Comparison of ENCODE assay signal across 9 cellular contexts in the genomic region with DNA sequence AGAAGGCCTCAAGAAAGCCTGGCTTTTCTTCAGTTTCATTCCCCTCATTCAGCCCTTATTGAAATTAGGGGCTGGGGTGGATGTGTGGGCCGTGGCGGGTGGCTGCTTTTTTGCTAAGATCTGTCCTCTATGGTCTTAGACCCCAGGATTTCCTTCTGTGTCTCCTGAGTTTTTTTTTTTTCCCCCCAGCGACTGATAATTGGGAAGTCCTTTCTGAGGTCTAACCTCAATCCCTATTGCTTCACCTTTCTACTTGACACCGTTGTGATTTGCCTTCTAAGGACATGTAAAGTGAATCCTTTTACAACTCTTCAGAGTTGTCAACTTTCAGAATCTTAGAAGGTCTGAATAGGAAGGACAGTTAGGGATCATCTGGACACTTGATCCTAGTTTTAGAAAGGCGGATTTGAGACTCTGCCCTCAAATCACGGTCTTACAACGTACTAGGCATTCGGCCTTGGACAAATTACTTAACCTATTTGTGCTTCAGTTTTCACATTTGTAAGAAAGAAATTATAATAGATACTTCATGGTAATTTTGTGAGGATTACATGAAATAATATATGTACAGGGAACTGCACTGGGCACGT. TPM values are rescaled to one million over a fixed set of nuclear protein-coding genes. Genes with fewer than 3 reads are reported as not detected.
DNase-seq lines count a peak whose midpoint lies in the region; ATAC-seq and TF ChIP-seq lines count a peak whose summit lies in the region.
"Had no signal": no experiment of that assay in that cellular context is flagged by ENCODE, and none has a peak within 500 bp of the region (broad histone marks: within the 10 kb centered on the region; RNA-seq: fewer than 3 reads in every experiment).

No MANE protein-coding gene starts in this region.

- H3K4me1 ChIP-seq in H9 (ENCODE audit: insufficient read depth, low read length) (peaks cover 5% of the 10 kb centered on the region; the same call in 1 of the 2 replicates), stomach smooth muscle (ENCODE audit: control insufficient read depth, insufficient read depth, low read length) (peaks cover 19% of the 10 kb centered on the region)

- H3K9ac ChIP-seq in H9 (ENCODE audit: extremely low read depth, insufficient read length, low read length) (peak overlapping the region; percentile 5), SU-DHL-6 (ENCODE audit: low read length) (peak overlapping the region; percentile 84), stomach smooth muscle (ENCODE audit: low read length in 2 of 2) (peak overlapping the region; percentile 77 to 84)

- H3T11ph ChIP-seq in H9 (ENCODE audit: low read length) = no peak overlapping the region

- no peak overlapping the region for H2BK12ac ChIP-seq in H9 (ENCODE audit: insufficient read length, low read depth, low read length)

- no peak overlapping the region for H2AFZ ChIP-seq in H9 (ENCODE audit: low read length)
- peak overlapping the region; percentile 46 for H2AFZ ChIP-seq in SU-DHL-6 (ENCODE audit: low read depth, low read length, severe bottlenecking)

- no peak overlapping the region for H4K5ac ChIP-seq in H9 (ENCODE audit: insufficient read length, low read depth, low read length)

- no CpG with 5 or more reads among the region's 9 CpGs for WGBS in H9 (ENCODE audit: extremely low coverage, insufficient read length, low lambda C conversion rate)

- H3K9me3 Mint-ChIP-seq in H9 = no peaks in the 10 kb centered on the region
- H3K9me3 Mint-ChIP-seq: activated CD8-positive, alpha-beta T cell treated with anti-CD3 and anti-CD28 coated beads for 36 hours had no signal

- H3K14ac ChIP-seq in H9 (ENCODE audit: insufficient read depth, low read length) = no peak overlapping the region

- H2AK5ac ChIP-seq in H9 (ENCODE audit: insufficient read length, low read length) = no peak overlapping the region

- H3K4me2 ChIP-seq in H9 (ENCODE audit: insufficient read depth, insufficient read length, low read length) (peak overlapping the region; percentile 98), SU-DHL-6 (ENCODE audit: low read depth, low read length, poor library complexity, severe bottlenecking) (peak overlapping the region; percentile 64)

- no peak overlapping the region for H2BK120ac ChIP-seq in H9 (ENCODE audit: low read depth, low read length, poor library complexity, severe bottlenecking)

- TF ChIP-seq CTCF in H9 (conservative IDR thresholded peaks at IDR 0.05) (no peak), SU-DHL-6 (IDR thresholded peaks at IDR 0.05; ENCODE audit: insufficient read depth, low read length, poor library complexity, severe bottlenecking) (no peak)

- H4K8ac ChIP-seq in H9 (replicated peaks; ENCODE audit: insufficient read length, low read depth, low read length) = no peak overlapping the region

- no peaks in the 10 kb centered on the region; a peak in 1 of 7 replicates for H3K36me3 Mint-ChIP-seq in H9 (ENCODE audit: insufficient read depth in 1 of 3, low read depth in 3 of 3)

- no peak overlapping the region for H3K27ac ChIP-seq in H9 (ENCODE audit: insufficient read length, low read depth, low read length)
- peak overlapping the region; percentile 56 for H3K27ac ChIP-seq in SU-DHL-6 (ENCODE audit: low read depth, low read length)
- H3K27ac ChIP-seq in stomach smooth muscle (ENCODE audit: low read length) = peak overlapping the region; percentile 91

- H3K18ac ChIP-seq in H9 (ENCODE audit: insufficient read length, low read depth, low read length) = no peak overlapping the region

- H4K20me1 ChIP-seq in H9 (ENCODE audit: control insufficient read depth, insufficient read depth, insufficient read length) (peaks cover 3% of the 10 kb centered on the region), SU-DHL-6 (ENCODE audit: low read depth, low read length) (no peaks in the 10 kb centered on the region)

- no peak overlapping the region for H3K4ac ChIP-seq in H9 (ENCODE audit: low read depth, low read length)

- H3K4me3 ChIP-seq in SU-DHL-6 (ENCODE audit: insufficient read depth, low read length, poor library complexity, severe bottlenecking) = peak overlapping the region; percentile 45
- H3K4me3 ChIP-seq in iPS-11a (ENCODE audit: low read depth, low read length) = peak overlapping the region; percentile 52
- H3K4me3 ChIP-seq in stomach smooth muscle (ENCODE audit: low read length in 2 of 2) = peak overlapping the region; percentile 91 to 95

- peaks cover 6% of the 10 kb centered on the region in 2 experiments for H3K4me1 Mint-ChIP-seq in H9

- no peak overlapping the region for H3K23ac ChIP-seq in H9 (ENCODE audit: insufficient read length, low read depth, low read length)

- H3K36me3 ChIP-seq in SU-DHL-6 (ENCODE audit: low read length) (no peaks in the 10 kb centered on the region), stomach smooth muscle (ENCODE audit: control insufficient read depth in 2 of 2, insufficient read depth in 2 of 2, low read length in 2 of 2) (no peaks in the 10 kb centered on the region)

- H2BK20ac ChIP-seq in H9 (ENCODE audit: low read depth, low read length, poor library complexity, severe bottlenecking) = no peak overlapping the region

- no peak overlapping the region for H3K27ac Mint-ChIP-seq in H9
- H3K27ac Mint-ChIP-seq: activated CD8-positive, alpha-beta T cell treated with anti-CD3 and anti-CD28 coated beads for 36 hours had no signal

- H3K79me2 ChIP-seq in H9 (ENCODE audit: insufficient read depth, low read length) = no peaks in the 10 kb centered on the region
- no peaks in the 10 kb centered on the region for H3K79me2 ChIP-seq in SU-DHL-6 (ENCODE audit: insufficient read depth, low read length)

- peaks cover 12% of the 10 kb centered on the region for H3K27me3 Mint-ChIP-seq in H9 (ENCODE audit: low read depth)
- H3K27me3 Mint-ChIP-seq: activated CD8-positive, alpha-beta T cell treated with anti-CD3 and anti-CD28 coated beads for 36 hours had no signal

- H3K79me1 ChIP-seq in H9 (ENCODE audit: insufficient read depth, low read depth, low read length, poor library complexity, severe bottlenecking) = no peaks in the 10 kb centered on the region

- H3K9me3 ChIP-seq in H9 (ENCODE audit: control insufficient read depth, low read depth, low read length) (no peaks in the 10 kb centered on the region), SU-DHL-6 (ENCODE audit: insufficient read depth, low read length) (no peaks in the 10 kb centered on the region), stomach smooth muscle (ENCODE audit: control insufficient read depth in 2 of 2, low read length in 2 of 2) (no peaks in the 10 kb centered on the region)

- H3K27me3 ChIP-seq in H9 (ENCODE audit: insufficient read depth, low read length) (no peaks in the 10 kb centered on the region), SU-DHL-6 (ENCODE audit: low read length) (no peaks in the 10 kb centered on the region), stomach smooth muscle (ENCODE audit: control insufficient read depth in 1 of 2, insufficient read depth in 2 of 2, low read length in 2 of 2) (no peaks in the 10 kb centered on the region)

- no peak overlapping the region for H4K91ac ChIP-seq in H9 (ENCODE audit: insufficient read length, low read depth, low read length)

- no peak for ATAC-seq in HG02973 (IDR thresholded peaks at IDR 0.05; ENCODE audit: unreplicated experiment)

- H2BK5ac ChIP-seq in H9 (ENCODE audit: insufficient read length, low read length) = no peak overlapping the region

- DNase-seq in H9 (no peak), NCI-H748 (lab: John Stamatoyannopoulos, UW; ENCODE audit: unreplicated experiment) (no peak), NCI-H146 (lab: John Stamatoyannopoulos, UW) (no peak)

- no peak overlapping the region for H2BK15ac ChIP-seq in H9 (ENCODE audit: low read depth, low read length)

- no peak overlapping the region for H3K56ac ChIP-seq in H9 (ENCODE audit: insufficient read length, low read depth, low read length)

- H3K23me2 ChIP-seq in H9 (ENCODE audit: insufficient read length, low read depth, low read length, poor library complexity, severe bottlenecking) = peaks cover 11% of the 10 kb centered on the region

- no peaks in the 10 kb centered on the region for H3K9me2 ChIP-seq in SU-DHL-6 (replicated peaks; ENCODE audit: insufficient read depth, low read length)

- peak overlapping the region in 1 of 2 experiments; percentile 59; a peak in 1 of 5 replicates for H3K4me3 Mint-ChIP-seq in H9
- H3K4me3 Mint-ChIP-seq: activated CD8-positive, alpha-beta T cell treated with anti-CD3 and anti-CD28 coated beads for 36 hours had no signal

- H3F3A ChIP-seq in SU-DHL-6 (ENCODE audit: insufficient read depth) = peaks cover 14% of the 10 kb centered on the region

RNA-seq across cellular contexts. Expression of gene GPR84, which starts 4.4 kb away (rescaled TPM):
- not detected in 2 replicates for total RNA-seq in H9 (2021)
- total RNA-seq: activated CD8-positive, alpha-beta T cell treated with anti-CD3 and anti-CD28 coated beads for 36 hours; LHCN-M2 had no signal

RNA-seq across cellular contexts. Expression of gene ZNF385A, which starts 24.7 kb away (rescaled TPM):
- total RNA-seq in H9 (2021) = 5.7 and 6.2 TPM in 2 replicates

RNA-seq across cellular contexts. Expression of gene COPZ1, which starts 34.9 kb away (rescaled TPM):
- 104 TPM in 2 replicates for total RNA-seq in H9 (2021)

RNA-seq across cellular contexts. Expression of gene NFE2, which starts 59.0 kb away (rescaled TPM):
- 1.2 and 1.5 TPM in 2 replicates for total RNA-seq in H9 (2021)
- total RNA-seq: activated CD8-positive, alpha-beta T cell treated with anti-CD3 and anti-CD28 coated beads for 36 hours had no signal

RNA-seq across cellular contexts. Expression of gene ITGA5, which starts 59.2 kb away (rescaled TPM):
- total RNA-seq in H9 (2021) = 12.2 and 16.2 TPM in 2 replicates

Comparison
In these comparisons a context has a peak if more than half of its experiments do, and no peak if none do; other contexts are left out.
1. H3K9ac ChIP-seq: peak in every context shown above with its lines; median percentile 84 in SU-DHL-6; 80 in stomach smooth muscle; 5 in H9.